8 cellular contexts compared by ENCODE assay signal in genomic region chr5:142063878-142064331, GRCh38. TPM values are rescaled to one million over a fixed set of nuclear protein-coding genes. Genes with fewer than 3 reads are reported as not detected.
A peak's percentile ranks its signal among the peaks of the same experiment; 100 is the strongest.
DNase-seq lines count a peak whose midpoint lies in the region; ATAC-seq, FAIRE-seq and TF ChIP-seq lines count a peak whose summit lies in the region.

No MANE protein-coding gene starts in this region.

- no peak for TF ChIP-seq EP300 in HepG2 (IDR thresholded peaks at IDR 0.05; ENCODE audit: low read depth in 2 of 2, low read length in 2 of 2)
- TF ChIP-seq EP300 in HepG2 (CRISPR knock-in tag; IDR thresholded peaks at IDR 0.05; ENCODE audit: borderline replicate concordance), result no peak

- peaks cover 0 to 10% of the 10 kb centered on the region in 2 experiments; a peak in 2 of 5 replicates for H3K27me3 ChIP-seq in HepG2 (ENCODE audit: control insufficient read depth in 1 of 2, insufficient read depth in 2 of 2, low read length in 2 of 2)

- TF ChIP-seq RAD21 in HepG2 (CRISPR knock-in tag; IDR thresholded peaks at IDR 0.05), result no peak

- BruUV-seq in HepG2 (replicated peaks; lab: Mats Ljungman, UMichigan), result no TSS peak

- no peak for FAIRE-seq in HepG2 (lab: Jason Lieb, UNC)

- H3K9ac ChIP-seq in HepG2 (ENCODE audit: insufficient read depth, low read depth, low read length), result no peak overlapping the region

- H3K4me1 Mint-ChIP-seq in chondrocyte (ENCODE audit: low read depth), result peaks cover 32% of the 10 kb centered on the region
- peaks cover 23% of the 10 kb centered on the region for H3K4me1 Mint-ChIP-seq in stimulated activated naive CD8-positive, alpha-beta T cell treated with anti-CD3 and anti-CD28 coated beads, Interleukin-15, amount 100 ng/mL, for 72 hours

- CTCF ChIA-PET in HepG2 (lab: Yijun Ruan, JAX; ENCODE audit: low intra/inter-chr PET ratio, low total read pairs), result no interaction called here

- DNase-seq in AG08395 (ENCODE audit: low spot score), result peak; percentile 83
- peak; percentile 84 for DNase-seq in HT1080 (ENCODE audit: low read depth)
- peak; percentile 57 for DNase-seq in T1000 (lab: John Stamatoyannopoulos, UW)
- DNase-seq in chondrocyte (ENCODE audit: low spot score), result no peak
- DNase-seq in HepG2 (ENCODE audit: low spot score), result peak; percentile 44
- DNase-seq in stimulated activated naive CD8-positive, alpha-beta T cell treated with anti-CD3 and anti-CD28 coated beads, Interleukin-15, amount 100 ng/mL, for 72 hours, result peak; percentile 47 to 66
- no peak for DNase-seq in GM19240 (ENCODE audit: insufficient read length, low spot score)

- no peaks in the 10 kb centered on the region for H3K36me3 ChIP-seq in HepG2 (replicated peaks in 1 of 2; ENCODE audit: control insufficient read depth in 1 of 2, insufficient read depth in 2 of 2, low read length in 2 of 2)

- intact Hi-C loops in HepG2 (cut with micrococcal nuclease; ENCODE audit: unreplicated experiment), result no loop called here

- in situ Hi-C loops in HepG2 (cut with HindIII; ENCODE audit: extremely low pct_ligation_motif_present, low pct_unique_long_range_greater_than_20kb), result no loop called here

- no peak overlapping the region for H3K4me3 ChIP-seq in HepG2 (replicated peaks in 1 of 3; ENCODE audit: insufficient read depth in 1 of 3, low read depth in 2 of 3, low read length in 3 of 3)

- POLR2A ChIA-PET in HepG2 (lab: Yijun Ruan, JAX), result interaction anchor here (1.1 kb wide), 1 partner anchor 51 kb away, joined by 3 read pairs; the partner anchor contains the start of gene GNPDA1

- H3K9me3 Mint-ChIP-seq in chondrocyte (ENCODE audit: low read depth), result no peaks in the 10 kb centered on the region
- no peaks in the 10 kb centered on the region for H3K9me3 Mint-ChIP-seq in stimulated activated naive CD8-positive, alpha-beta T cell treated with anti-CD3 and anti-CD28 coated beads, Interleukin-15, amount 100 ng/mL, for 72 hours

- TF ChIP-seq POLR2A in HepG2 (IDR thresholded peaks at IDR 0.05; ENCODE audit: insufficient read depth in 1 of 2, low read depth in 2 of 2, low read length in 2 of 2), result no peak

- no peaks in the 10 kb centered on the region for H3K27me3 Mint-ChIP-seq in chondrocyte (ENCODE audit: low read depth)
- no peaks in the 10 kb centered on the region for H3K27me3 Mint-ChIP-seq in stimulated activated naive CD8-positive, alpha-beta T cell treated with anti-CD3 and anti-CD28 coated beads, Interleukin-15, amount 100 ng/mL, for 72 hours

- TF ChIP-seq CTCF in chondrocyte (IDR thresholded peaks at IDR 0.05), result no peak
- TF ChIP-seq CTCF in HepG2 (CRISPR knock-in tag; IDR thresholded peaks at IDR 0.05), result no peak

- no peaks in the 10 kb centered on the region for H3K9me3 ChIP-seq in HepG2 (ENCODE audit: low read length)

- no peaks in the 10 kb centered on the region for H4K20me1 ChIP-seq in HepG2 (ENCODE audit: insufficient read depth, low read length)

- no peaks in the 10 kb centered on the region for H3K79me2 ChIP-seq in HepG2 (ENCODE audit: insufficient read depth, low read length)

- H3K4me3 Mint-ChIP-seq in chondrocyte (ENCODE audit: unreplicated experiment), result peak overlapping the region; percentile 35
- peak overlapping the region; percentile 75 to 76 for H3K4me3 Mint-ChIP-seq in stimulated activated naive CD8-positive, alpha-beta T cell treated with anti-CD3 and anti-CD28 coated beads, Interleukin-15, amount 100 ng/mL, for 72 hours

- no peak overlapping the region for H2AFZ ChIP-seq in HepG2 (ENCODE audit: low read length)

- H3K27ac Mint-ChIP-seq in chondrocyte (ENCODE audit: unreplicated experiment), result peak overlapping the region; percentile 88
- peak overlapping the region in 1 of 2 donors; percentile 92 for H3K27ac Mint-ChIP-seq in stimulated activated naive CD8-positive, alpha-beta T cell treated with anti-CD3 and anti-CD28 coated beads, Interleukin-15, amount 100 ng/mL, for 72 hours

- H3K4me2 ChIP-seq in HepG2 (ENCODE audit: low read depth, low read length), result peak overlapping the region; percentile 16; the same call in 1 of the 2 replicates

- peak; percentile 37 for ATAC-seq in HepG2
- ATAC-seq in stimulated activated naive CD8-positive, alpha-beta T cell treated with anti-CD3 and anti-CD28 coated beads, Interleukin-15, amount 100 ng/mL, for 72 hours, result peak; percentile 93
- no peak for ATAC-seq in HG02763 (IDR thresholded peaks at IDR 0.05; ENCODE audit: unreplicated experiment)

- peaks cover 12% of the 10 kb centered on the region; the same call in 1 of the 2 replicates for H3K4me1 ChIP-seq in HepG2 (ENCODE audit: insufficient read depth, low read length)

- WGBS in HepG2 (ENCODE audit: low lambda C conversion rate), result 38% methylated on average over 7 of the region's 10 CpGs

- H3K36me3 Mint-ChIP-seq in chondrocyte (ENCODE audit: low read depth), result no peaks in the 10 kb centered on the region

- no peak overlapping the region for H3K27ac ChIP-seq in HepG2 (ENCODE audit: extremely low read length, insufficient read depth, low read length)

TF ChIP-seq in HepG2, 621 proteins besides CTCF, POLR2A, EP300 and RAD21:
- TF ChIP-seq NR2F1 (CRISPR knock-in tag; IDR thresholded peaks at IDR 0.05), result no peak
- TF ChIP-seq RFX3 (CRISPR knock-in tag; IDR thresholded peaks at IDR 0.05), result peak; percentile 43; the same call in 1 of the 2 replicates
- no peak for TF ChIP-seq SNAPC5 (CRISPR knock-in tag; IDR thresholded peaks at IDR 0.05; ENCODE audit: borderline replicate concordance)
- no peak for TF ChIP-seq SRSF9 (IDR thresholded peaks at IDR 0.05; ENCODE audit: borderline replicate concordance, insufficient read depth, low read depth, low read length, poor library complexity, severe bottlenecking)
- peak; percentile 68 for TF ChIP-seq RFX1 (IDR thresholded peaks at IDR 0.05)
- no peak for TF ChIP-seq GZF1 (CRISPR knock-in tag; IDR thresholded peaks at IDR 0.05)
TF ChIP-seq in HepG2: peak in this region for 2.

RNA-seq across cellular contexts. Expression of gene NDFIP1, which starts 44.7 kb away (rescaled TPM):
- total RNA-seq in HT1080 (2014; rRNA removed; shearing (Covaris generic)), result 45.7 and 72.5 TPM in 2 replicates
- 50.2 and 57.5 TPM in 2 replicates for polyA plus RNA-seq in HT1080 (2015; cell fraction: cytosol; rRNA removed)
- 30.7 and 37.7 TPM in 2 replicates for polyA plus RNA-seq in HT1080 (2015; cell fraction: nucleus; rRNA removed)
- total RNA-seq in chondrocyte, result 62.1 to 64.2 TPM (median 63.8 TPM) in 3 replicates
- total RNA-seq in HepG2 (2016; rRNA removed; fragmentation: Illumina TruSeq; extraction: Trizol), result 11.9 and 15.7 TPM in 2 replicates
- 3.2 and 4.3 TPM in 2 replicates for total RNA-seq in HepG2 (2016; cell fraction: cytosol; rRNA removed; fragmentation: Illumina TruSeq; extraction: Trizol; ENCODE audit: low read depth)
- 11.6 and 16.8 TPM in 2 replicates for total RNA-seq in HepG2 (2016; cell fraction: insoluble cytoplasmic fraction; rRNA removed; fragmentation: Illumina TruSeq; extraction: Trizol)
- 7.2 and 8.1 TPM in 2 replicates for total RNA-seq in HepG2 (2016; cell fraction: membrane; rRNA removed; fragmentation: Illumina TruSeq; extraction: Trizol)
- 14.9 and 18.8 TPM in 2 replicates for total RNA-seq in HepG2 (2016; cell fraction: nucleus; rRNA removed; fragmentation: Illumina TruSeq; extraction: Trizol)
- polyA plus RNA-seq in HepG2 (2011; rRNA removed), result 9.5 and 12.4 TPM in 2 replicates
- polyA plus RNA-seq in HepG2 (2011; cell fraction: cytosol; rRNA removed), result 9.0 and 9.5 TPM in 2 replicates
- 4.3 and 4.9 TPM in 2 replicates for polyA plus RNA-seq in HepG2 (2011; cell fraction: nucleus; rRNA removed)
- polyA plus RNA-seq in HepG2 (2012), result 19.8 and 22.3 TPM in 2 replicates
- 3.2 TPM in 2 replicates for polyA plus RNA-seq in HepG2 (2016; cell fraction: cytosol; fragmentation: Illumina TruSeq; extraction: Trizol; ENCODE audit: low read depth)
- 16.7 and 17.6 TPM in 2 replicates for polyA plus RNA-seq in HepG2 (2016; cell fraction: insoluble cytoplasmic fraction; fragmentation: Illumina TruSeq; extraction: Trizol; ENCODE audit: low read depth)
- 6.9 and 7.0 TPM in 2 replicates for polyA plus RNA-seq in HepG2 (2016; cell fraction: membrane; fragmentation: Illumina TruSeq; extraction: Trizol; ENCODE audit: low read depth)
- 25.9 and 28.4 TPM in 2 replicates for polyA plus RNA-seq in HepG2 (2016; cell fraction: nucleus; fragmentation: Illumina TruSeq; extraction: Trizol; ENCODE audit: insufficient read depth, low read depth)
- polyA minus RNA-seq in HepG2 (2011; rRNA and poly(A)+ RNA removed; ENCODE audit: low replicate concordance), result 9.6 and 10.1 TPM in 2 replicates
- polyA minus RNA-seq in HepG2 (2011; cell fraction: cytosol; rRNA and poly(A)+ RNA removed), result 15.8 and 18.5 TPM in 2 replicates
- 14.2 and 14.9 TPM in 2 replicates for polyA minus RNA-seq in HepG2 (2011; cell fraction: nucleus; rRNA and poly(A)+ RNA removed)

RNA-seq across cellular contexts. Expression of gene GNPDA1, which starts 51.1 kb away (rescaled TPM):
- total RNA-seq in HT1080 (2014; rRNA removed; shearing (Covaris generic)), result 77.4 and 93.7 TPM in 2 replicates
- polyA plus RNA-seq in HT1080 (2015; cell fraction: cytosol; rRNA removed), result 55.4 and 63.7 TPM in 2 replicates
- polyA plus RNA-seq in HT1080 (2015; cell fraction: nucleus; rRNA removed), result 53.4 and 80.3 TPM in 2 replicates
- total RNA-seq in chondrocyte (31.2 to 41.8 TPM (median 34.5 TPM) in 3 replicates), HepG2 (2016; rRNA removed; fragmentation: Illumina TruSeq; extraction: Trizol) (54.1 and 74.9 TPM in 2 replicates)
- 12.0 TPM in 2 replicates for total RNA-seq in HepG2 (2016; cell fraction: cytosol; rRNA removed; fragmentation: Illumina TruSeq; extraction: Trizol; ENCODE audit: low read depth)
- 54.7 and 81.4 TPM in 2 replicates for total RNA-seq in HepG2 (2016; cell fraction: insoluble cytoplasmic fraction; rRNA removed; fragmentation: Illumina TruSeq; extraction: Trizol)
- total RNA-seq in HepG2 (2016; cell fraction: membrane; rRNA removed; fragmentation: Illumina TruSeq; extraction: Trizol), result 35.9 and 36.6 TPM in 2 replicates
- 23.2 and 24.6 TPM in 2 replicates for total RNA-seq in HepG2 (2016; cell fraction: nucleus; rRNA removed; fragmentation: Illumina TruSeq; extraction: Trizol)
- polyA plus RNA-seq in HepG2 (2011; rRNA removed), result 6.0 and 6.1 TPM in 2 replicates
- polyA plus RNA-seq in HepG2 (2011; cell fraction: cytosol; rRNA removed), result 9.3 and 10.6 TPM in 2 replicates
- polyA plus RNA-seq in HepG2 (2011; cell fraction: nucleus; rRNA removed), result 10.6 and 11.6 TPM in 2 replicates
- polyA plus RNA-seq in HepG2 (2012), result 23.3 and 24.2 TPM in 2 replicates
- 11.3 and 13.9 TPM in 2 replicates for polyA plus RNA-seq in HepG2 (2016; cell fraction: cytosol; fragmentation: Illumina TruSeq; extraction: Trizol; ENCODE audit: low read depth)
- polyA plus RNA-seq in HepG2 (2016; cell fraction: insoluble cytoplasmic fraction; fragmentation: Illumina TruSeq; extraction: Trizol; ENCODE audit: low read depth), result 76.4 and 81.8 TPM in 2 replicates
- 25.0 and 27.1 TPM in 2 replicates for polyA plus RNA-seq in HepG2 (2016; cell fraction: membrane; fragmentation: Illumina TruSeq; extraction: Trizol; ENCODE audit: low read depth)
- polyA plus RNA-seq in HepG2 (2016; cell fraction: nucleus; fragmentation: Illumina TruSeq; extraction: Trizol; ENCODE audit: insufficient read depth, low read depth), result 37.8 and 39.9 TPM in 2 replicates
- 8.0 and 21.3 TPM in 2 replicates for polyA minus RNA-seq in HepG2 (2011; rRNA and poly(A)+ RNA removed; ENCODE audit: low replicate concordance)
- polyA minus RNA-seq in HepG2 (2011; cell fraction: cytosol; rRNA and poly(A)+ RNA removed), result 8.3 and 13.9 TPM in 2 replicates
- 9.8 and 11.8 TPM in 2 replicates for polyA minus RNA-seq in HepG2 (2011; cell fraction: nucleus; rRNA and poly(A)+ RNA removed)

Comparison
In these comparisons a context has a peak if more than half of its experiments do, and no peak if none do; other contexts are left out.
1. DNase-seq: peak in AG08395 (single experiment), HT1080 (single experiment), T1000 (single experiment), HepG2 (single experiment) and stimulated activated naive CD8-positive, alpha-beta T cell treated with anti-CD3 and anti-CD28 coated beads, Interleukin-15, amount 100 ng/mL, for 72 hours (2 of 2); none in chondrocyte (single experiment) and GM19240 (single experiment).